ENCODE assay signal across 8 cellular contexts in the genomic region with DNA sequence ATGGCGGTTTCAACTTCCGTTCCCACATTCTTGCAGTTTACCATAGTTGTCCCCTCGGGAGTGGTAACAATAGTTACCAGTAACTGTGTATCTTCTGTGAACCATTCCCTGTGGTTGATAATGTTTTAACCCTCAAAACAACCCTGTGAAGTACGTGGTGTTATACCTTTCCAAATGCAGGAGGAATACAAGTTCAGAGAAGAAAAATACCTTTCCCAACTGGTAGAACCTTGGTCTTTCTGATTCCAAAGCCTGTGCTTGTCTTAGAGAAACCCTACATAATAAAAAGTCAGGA.
A peak's percentile ranks its signal among the peaks of the same experiment; 100 is the strongest.
DNase-seq lines count a peak whose midpoint lies in the region; ATAC-seq and TF ChIP-seq lines count a peak whose summit lies in the region.

No MANE protein-coding gene starts in this region.

- peaks cover 43% of the 10 kb centered on the region for H3K4me1 Mint-ChIP-seq in stimulated activated effector memory CD8-positive, alpha-beta T cell treated with anti-CD3 and anti-CD28 coated beads, Interleukin-12 subunit alpha, Interleukin-12 subunit beta, amount 100 ng/mL, for 72 hours

- H3K36me3 Mint-ChIP-seq in stimulated activated effector memory CD8-positive, alpha-beta T cell treated with anti-CD3 and anti-CD28 coated beads, Interleukin-12 subunit alpha, Interleukin-12 subunit beta, amount 100 ng/mL, for 72 hours, result peaks cover 69% of the 10 kb centered on the region

- TF ChIP-seq CTCF in RWPE1 (conservative IDR thresholded peaks at IDR 0.05; ENCODE audit: low read depth) (no peak), foreskin fibroblast (IDR thresholded peaks at IDR 0.05; ENCODE audit: low read depth, low read length) (no peak)

- DNase-seq in AG08395 (ENCODE audit: low spot score) (peak; percentile 33), RWPE1 (ENCODE audit: low spot score) (no peak), foreskin fibroblast (no peak), retina (no peak), NCI-H748 treated with DMSO at 0.1 percent for 48 hours (lab: John Stamatoyannopoulos, UW) (no peak), DMS 273 treated with DMSO at 0.1 percent for 48 hours (lab: John Stamatoyannopoulos, UW) (no peak)
- DNase-seq in stimulated activated effector memory CD8-positive, alpha-beta T cell treated with anti-CD3 and anti-CD28 coated beads, Interleukin-12 subunit alpha, Interleukin-12 subunit beta, amount 100 ng/mL, for 72 hours (ENCODE audit: low spot score in 2 of 2), result no peak

- POLR2A ChIA-PET in RWPE1 (lab: Yijun Ruan, JAX; ENCODE audit: low non-redundant PET), result no interaction called here

- H3K4me3 ChIP-seq in foreskin fibroblast (ENCODE audit: low read depth in 1 of 2, low read length in 2 of 2), result peak overlapping the region; percentile 81 to 96

- CTCF ChIA-PET in RWPE1 (lab: Yijun Ruan, JAX), result no interaction called here

- H3K27ac ChIP-seq in RWPE1, result peak overlapping the region; percentile 98

- peak overlapping the region; percentile 97 for H3K27ac Mint-ChIP-seq in stimulated activated effector memory CD8-positive, alpha-beta T cell treated with anti-CD3 and anti-CD28 coated beads, Interleukin-12 subunit alpha, Interleukin-12 subunit beta, amount 100 ng/mL, for 72 hours

- ATAC-seq in GM21529 (IDR thresholded peaks at IDR 0.05; ENCODE audit: unreplicated experiment), result peak; percentile 48
- no peak for ATAC-seq in stimulated activated effector memory CD8-positive, alpha-beta T cell treated with anti-CD3 and anti-CD28 coated beads, Interleukin-12 subunit alpha, Interleukin-12 subunit beta, amount 100 ng/mL, for 72 hours

- H3K9me3 Mint-ChIP-seq in stimulated activated effector memory CD8-positive, alpha-beta T cell treated with anti-CD3 and anti-CD28 coated beads, Interleukin-12 subunit alpha, Interleukin-12 subunit beta, amount 100 ng/mL, for 72 hours, result no peaks in the 10 kb centered on the region

- H3K4me3 Mint-ChIP-seq in stimulated activated effector memory CD8-positive, alpha-beta T cell treated with anti-CD3 and anti-CD28 coated beads, Interleukin-12 subunit alpha, Interleukin-12 subunit beta, amount 100 ng/mL, for 72 hours, result peak overlapping the region; percentile 91
